Comparison of ENCODE assay signal across 19 cellular contexts in genomic region chr4:69727412-69727811, GRCh38. TPM values are rescaled to one million over a fixed set of nuclear protein-coding genes. Genes with fewer than 3 reads are reported as not detected.
"Had no signal": no experiment of that assay in that cellular context is flagged by ENCODE, and none has a peak within 500 bp of the region (broad histone marks: within the 10 kb centered on the region; RNA-seq: fewer than 3 reads in every experiment).

No MANE protein-coding gene starts in this region.

- H3K4me3 Mint-ChIP-seq: naive thymus-derived CD8-positive, alpha-beta T cell; neural crest cell; stimulated activated memory B cell treated with anti-CD40 and anti-IgM and Interleukin-4, amounts not matched to agents 10 μg/mL and 1 μg/mL and 100 μg/mL, for 72 hours; stimulated activated naive CD8-positive, alpha-beta T cell treated with anti-CD3 and anti-CD28 coated beads, Interleukin-15, Interleukin-2, amounts not matched to agents 100 ng/mL and 50 ng/mL, for 24 hours had no signal

- H3K4me1 ChIP-seq: gastrocnemius medialis, heart right ventricle, testis had no signal

- H3K36me3 Mint-ChIP-seq: stimulated activated memory B cell treated with anti-CD40 and anti-IgM and Interleukin-4, amounts not matched to agents 10 μg/mL and 1 μg/mL and 100 μg/mL, for 72 hours had no signal

- H3K4me1 Mint-ChIP-seq: neural crest cell; stimulated activated memory B cell treated with anti-CD40 and anti-IgM and Interleukin-4, amounts not matched to agents 10 μg/mL and 1 μg/mL and 100 μg/mL, for 72 hours had no signal

- H3K9me3 ChIP-seq: gastrocnemius medialis, mucosa of descending colon, ovary, testis had no signal

- DNase-seq: dorsolateral prefrontal cortex; effector CD8-positive, alpha-beta T cell; gastrocnemius medialis; heart right ventricle; islet precursor cell; mucosa of descending colon; naive thymus-derived CD8-positive, alpha-beta T cell; ovary; right cardiac atrium; stimulated activated CD4-positive, alpha-beta T cell treated with anti-CD3 and anti-CD28 coated beads, Interleukin-15, amount 100 ng/mL, for 24 hours; stimulated activated CD4-positive, alpha-beta T cell treated with anti-CD3 and anti-CD28 coated beads, Interleukin-1b, Interleukin-23, amount 100 ng/mL, for 48 hours; stimulated activated CD4-positive, alpha-beta T cell treated with anti-CD3 and anti-CD28 coated beads, Interleukin-4, amount 100 ng/mL, for 24 hours; testis had no signal

- H3K27ac ChIP-seq: coronary artery, heart right ventricle, ovary had no signal

- H3K4me3 ChIP-seq: coronary artery, dorsolateral prefrontal cortex, gastrocnemius medialis, heart right ventricle, mucosa of descending colon, ovary, testis, tibial nerve had no signal

- H3K27me3 ChIP-seq: dorsolateral prefrontal cortex, gastrocnemius medialis, heart right ventricle, ovary, testis, tibial nerve had no signal

- H3K27me3 Mint-ChIP-seq: naive thymus-derived CD8-positive, alpha-beta T cell; stimulated activated memory B cell treated with anti-CD40 and anti-IgM and Interleukin-4, amounts not matched to agents 10 μg/mL and 1 μg/mL and 100 μg/mL, for 72 hours; stimulated activated naive CD8-positive, alpha-beta T cell treated with anti-CD3 and anti-CD28 coated beads, Interleukin-15, Interleukin-2, amounts not matched to agents 100 ng/mL and 50 ng/mL, for 24 hours had no signal

- H3K36me3 ChIP-seq: gastrocnemius medialis, heart right ventricle, ovary, tibial nerve had no signal

- H3K27ac Mint-ChIP-seq: stimulated activated memory B cell treated with anti-CD40 and anti-IgM and Interleukin-4, amounts not matched to agents 10 μg/mL and 1 μg/mL and 100 μg/mL, for 72 hours; stimulated activated naive CD8-positive, alpha-beta T cell treated with anti-CD3 and anti-CD28 coated beads, Interleukin-15, Interleukin-2, amounts not matched to agents 100 ng/mL and 50 ng/mL, for 24 hours had no signal

RNA-seq across cellular contexts. Expression of gene SULT1B1, which starts 33.0 kb away (rescaled TPM):
- total RNA-seq: fibroblast of lung, neural crest cell had no signal
